In the genomic region with DNA sequence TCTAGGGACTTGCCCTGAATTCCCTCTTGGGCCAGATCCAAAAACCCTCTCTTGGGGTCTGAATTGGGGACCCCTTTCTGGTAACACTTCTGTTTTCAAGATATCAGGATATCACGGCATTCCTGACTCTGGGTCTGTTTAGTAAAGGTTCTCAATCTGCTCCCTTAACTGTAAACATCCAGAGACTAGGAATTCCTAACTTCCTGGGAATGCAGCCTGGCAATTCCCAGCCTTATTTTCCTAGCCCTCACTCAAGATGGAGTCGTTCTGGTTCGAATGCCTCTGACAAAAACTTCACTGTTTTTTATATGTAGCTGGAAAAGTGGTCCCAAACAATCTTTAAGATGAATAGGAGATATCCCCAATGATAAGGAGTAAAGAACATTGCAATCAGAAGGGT, we compare ENCODE assay signal across 39 cellular contexts.
"Had no signal": no experiment of that assay in that cellular context is flagged by ENCODE, and none has a peak within 500 bp of the region (broad histone marks: within the 10 kb centered on the region; RNA-seq: fewer than 3 reads in every experiment).

No MANE protein-coding gene starts in this region.

- H3K9me3 ChIP-seq: ascending aorta had no signal

- H3K4me1 ChIP-seq: ascending aorta had no signal

- H3K4me3 Mint-ChIP-seq: activated B cell treated with CpG ODN at 0.5 μM for 24 hours; activated CD4-positive, alpha-beta memory T cell treated with anti-CD3 and anti-CD28 coated beads for 36 hours; activated CD4-positive, alpha-beta T cell treated with anti-CD3 and anti-CD28 coated beads, Interleukin-2, amount 10 ng/mL, durations not matched to agents 24 days and 14 days; activated CD8-positive, alpha-beta T cell treated with anti-CD3 and anti-CD28 coated beads for 36 hours; activated naive CD4-positive, alpha-beta T cell treated with anti-CD3 and anti-CD28 coated beads, Interleukin-2, amount 10 ng/mL, durations not matched to agents 7 days and 5 days; activated naive CD4-positive, alpha-beta T cell treated with anti-CD3 and anti-CD28 coated beads, Interleukin-2, amount 50 U/mL, for 24 hours; activated naive CD8-positive, alpha-beta T cell; activated naive CD8-positive, alpha-beta T cell treated with anti-CD3 and anti-CD28 coated beads, Interleukin-2, amount 10 ng/mL, durations not matched to agents 7 days and 5 days; activated naive CD8-positive, alpha-beta T cell treated with anti-CD3 and anti-CD28 coated beads, Interleukin-2, amount 50 U/mL, for 24 hours; activated T-cell treated with anti-CD3 and anti-CD28 coated beads, Interleukin-2, amount 50 U/mL, for 4 hours; activated T-cell treated with anti-CD3 and anti-CD28 coated beads, Interleukin-2, amount 50 U/mL, for 72 hours; activated T-helper 1 cell treated with anti-CD3 and anti-CD28 coated beads, Interleukin-12 subunit alpha, Interleukin-12 subunit beta, Interleukin-2, Interleukin-4 antibody, amounts not matched to agents 30 ng/mL and 10 ng/mL and 1 ng/mL, durations not matched to agents 14 hours and 24 hours and 36 hours; activated T-helper 17 cell treated with anti-CD3 and anti-CD28 coated beads, Interleukin-2, amount 50 U/mL, for 72 hours; brain; central memory CD8-positive, alpha-beta T cell; T-helper 1 cell treated with Interleukin-12 subunit alpha and Interleukin-12 subunit beta and Interleukin-4 antibody, amounts not matched to agents 30 μg/mL and 1 μg/mL, for 36 hours; T-helper 2 cell treated with Interferon-gamma antibody and Interleukin-4, amounts not matched to agents 5 μg/mL and 100 μg/mL, for 36 hours had no signal

- DNase-seq: activated B cell treated with CpG ODN at 0.5 μM for 24 hours; activated CD4-positive, alpha-beta memory T cell treated with anti-CD3 and anti-CD28 coated beads for 36 hours; activated CD4-positive, alpha-beta T cell treated with anti-CD3 and anti-CD28 coated beads for 4 hours; activated CD4-positive, alpha-beta T cell treated with anti-CD3 and anti-CD28 coated beads, Interleukin-2, amount 10 ng/mL, durations not matched to agents 24 days and 14 days; activated CD4-positive, alpha-beta T cell treated with anti-CD3 and anti-CD28 coated beads, Interleukin-2, amount 50 U/mL, for 1 hour; activated CD4-positive, alpha-beta T cell treated with anti-CD3 and anti-CD28 coated beads, Interleukin-2, amount 50 U/mL, for 4 hours; activated CD4-positive, CD25-positive, alpha-beta regulatory T cell treated with anti-CD3 and anti-CD28 coated beads, Interleukin-2, amount 50 U/mL, for 72 hours; activated CD8-positive, alpha-beta memory T cell treated with anti-CD3 and anti-CD28 coated beads, Interleukin-2, amount 50 U/mL, for 4 hours; activated CD8-positive, alpha-beta T cell treated with anti-CD3 and anti-CD28 coated beads for 36 hours; activated effector memory CD4-positive, alpha-beta T cell treated with anti-CD3 and anti-CD28 coated beads, Interleukin-2, amount 50 U/mL, for 16 hours; activated gamma-delta T cell treated with Interleukin-2 at 50 U/mL for 16 hours; activated naive CD4-positive, alpha-beta T cell; activated naive CD4-positive, alpha-beta T cell treated with anti-CD3 and anti-CD28 coated beads, Interleukin-2, amount 10 ng/mL, durations not matched to agents 7 days and 5 days; activated naive CD8-positive, alpha-beta T cell treated with anti-CD3 and anti-CD28 coated beads, Interleukin-2, amount 10 ng/mL, durations not matched to agents 7 days and 5 days; activated naive CD8-positive, alpha-beta T cell treated with anti-CD3 and anti-CD28 coated beads, Interleukin-2, amount 50 U/mL, for 24 hours; activated T-cell treated with anti-CD3 and anti-CD28 coated beads for 4 hours; activated T-cell treated with anti-CD3 and anti-CD28 coated beads, Interleukin-2, amount 50 U/mL, for 1 hour; activated T-cell treated with anti-CD3 and anti-CD28 coated beads, Interleukin-2, amount 50 U/mL, for 4 hours; activated T-cell treated with anti-CD3 and anti-CD28 coated beads, Interleukin-2, amount 50 U/mL, for 72 hours; amygdala; anterior cingulate cortex; caudate nucleus; cerebellar nuclear complex; T-helper 1 cell; T-helper 2 cell; T-helper 9 cell had no signal

- H3K27me3 ChIP-seq: ascending aorta, cardiac muscle cell had no signal

- H3K36me3 ChIP-seq: ascending aorta, cardiac muscle cell had no signal

- ATAC-seq: activated CD8-positive, alpha-beta T cell treated with anti-CD3 and anti-CD28 coated beads for 36 hours; activated naive CD8-positive, alpha-beta T cell treated with anti-CD3 and anti-CD28 coated beads, Interleukin-2, amount 50 U/mL, for 24 hours; activated T-cell treated with anti-CD3 and anti-CD28 coated beads, Interleukin-2, amount 50 U/mL, for 4 hours; activated T-cell treated with anti-CD3 and anti-CD28 coated beads, Interleukin-2, amount 50 U/mL, for 72 hours; activated T-helper 17 cell treated with anti-CD3 and anti-CD28 coated beads, Interleukin-2, amount 50 U/mL, for 72 hours had no signal

- H3K36me3 Mint-ChIP-seq: activated CD4-positive, alpha-beta memory T cell treated with anti-CD3 and anti-CD28 coated beads for 36 hours; activated naive CD4-positive, alpha-beta T cell treated with anti-CD3 and anti-CD28 coated beads, Interleukin-2, amount 10 ng/mL, durations not matched to agents 7 days and 5 days; activated naive CD4-positive, alpha-beta T cell treated with anti-CD3 and anti-CD28 coated beads, Interleukin-2, amount 50 U/mL, for 24 hours; activated naive CD8-positive, alpha-beta T cell; activated naive CD8-positive, alpha-beta T cell treated with anti-CD3 and anti-CD28 coated beads, Interleukin-2, amount 10 ng/mL, durations not matched to agents 7 days and 5 days; brain had no signal

- FAIRE-seq: bronchial epithelial cell, TTC549 had no signal

- H3K27ac Mint-ChIP-seq: activated B cell treated with CpG ODN at 0.5 μM for 24 hours; activated CD4-positive, alpha-beta memory T cell treated with anti-CD3 and anti-CD28 coated beads for 36 hours; activated CD4-positive, alpha-beta T cell treated with anti-CD3 and anti-CD28 coated beads, Interleukin-2, amount 10 ng/mL, durations not matched to agents 24 days and 14 days; activated CD8-positive, alpha-beta T cell treated with anti-CD3 and anti-CD28 coated beads for 36 hours; activated naive CD4-positive, alpha-beta T cell treated with anti-CD3 and anti-CD28 coated beads, Interleukin-2, amount 10 ng/mL, durations not matched to agents 7 days and 5 days; activated naive CD4-positive, alpha-beta T cell treated with anti-CD3 and anti-CD28 coated beads, Interleukin-2, amount 50 U/mL, for 24 hours; activated naive CD8-positive, alpha-beta T cell; activated naive CD8-positive, alpha-beta T cell treated with anti-CD3 and anti-CD28 coated beads, Interleukin-2, amount 10 ng/mL, durations not matched to agents 7 days and 5 days; activated naive CD8-positive, alpha-beta T cell treated with anti-CD3 and anti-CD28 coated beads, Interleukin-2, amount 50 U/mL, for 24 hours; activated T-cell treated with anti-CD3 and anti-CD28 coated beads, Interleukin-2, amount 50 U/mL, for 72 hours; activated T-helper 1 cell treated with anti-CD3 and anti-CD28 coated beads, Interleukin-12 subunit alpha, Interleukin-12 subunit beta, Interleukin-2, Interleukin-4 antibody, amounts not matched to agents 30 ng/mL and 10 ng/mL and 1 ng/mL, durations not matched to agents 14 hours and 24 hours and 36 hours; activated T-helper 17 cell treated with anti-CD3 and anti-CD28 coated beads, Interleukin-2, amount 50 U/mL, for 72 hours; brain; T-helper 1 cell treated with Interleukin-12 subunit alpha and Interleukin-12 subunit beta and Interleukin-4 antibody, amounts not matched to agents 30 μg/mL and 1 μg/mL, for 36 hours; T-helper 2 cell treated with Interferon-gamma antibody and Interleukin-4, amounts not matched to agents 5 μg/mL and 100 μg/mL, for 36 hours had no signal

- H3K27ac ChIP-seq: ascending aorta, cardiac muscle cell, VCaP had no signal

- H3K4me1 Mint-ChIP-seq: activated B cell treated with CpG ODN at 0.5 μM for 24 hours; activated CD4-positive, alpha-beta T cell treated with anti-CD3 and anti-CD28 coated beads, Interleukin-2, amount 10 ng/mL, durations not matched to agents 24 days and 14 days had no signal

- H3K4me3 ChIP-seq: ascending aorta, cardiac muscle cell had no signal

- H3K9me3 Mint-ChIP-seq: activated CD4-positive, alpha-beta memory T cell treated with anti-CD3 and anti-CD28 coated beads for 36 hours; activated CD4-positive, alpha-beta T cell treated with anti-CD3 and anti-CD28 coated beads, Interleukin-2, amount 10 ng/mL, durations not matched to agents 24 days and 14 days; activated CD8-positive, alpha-beta T cell treated with anti-CD3 and anti-CD28 coated beads for 36 hours; activated naive CD4-positive, alpha-beta T cell treated with anti-CD3 and anti-CD28 coated beads, Interleukin-2, amount 10 ng/mL, durations not matched to agents 7 days and 5 days; activated naive CD4-positive, alpha-beta T cell treated with anti-CD3 and anti-CD28 coated beads, Interleukin-2, amount 50 U/mL, for 24 hours; activated naive CD8-positive, alpha-beta T cell treated with anti-CD3 and anti-CD28 coated beads, Interleukin-2, amount 10 ng/mL, durations not matched to agents 7 days and 5 days; activated naive CD8-positive, alpha-beta T cell treated with anti-CD3 and anti-CD28 coated beads, Interleukin-2, amount 50 U/mL, for 24 hours; activated T-cell treated with anti-CD3 and anti-CD28 coated beads, Interleukin-2, amount 50 U/mL, for 4 hours; activated T-cell treated with anti-CD3 and anti-CD28 coated beads, Interleukin-2, amount 50 U/mL, for 72 hours; activated T-helper 1 cell treated with anti-CD3 and anti-CD28 coated beads, Interleukin-12 subunit alpha, Interleukin-12 subunit beta, Interleukin-2, Interleukin-4 antibody, amounts not matched to agents 30 ng/mL and 10 ng/mL and 1 ng/mL, durations not matched to agents 14 hours and 24 hours and 36 hours; brain; central memory CD8-positive, alpha-beta T cell; T-helper 1 cell treated with Interleukin-12 subunit alpha and Interleukin-12 subunit beta and Interleukin-4 antibody, amounts not matched to agents 30 μg/mL and 1 μg/mL, for 36 hours; T-helper 2 cell treated with Interferon-gamma antibody and Interleukin-4, amounts not matched to agents 5 μg/mL and 100 μg/mL, for 36 hours had no signal
